Comparison of ENCODE assay signal across 10 cellular contexts in genomic region chr7:157008206-157009169, GRCh38.
DNase-seq lines count a peak whose midpoint lies in the region; ATAC-seq and TF ChIP-seq lines count a peak whose summit lies in the region.
"Had no signal": no experiment of that assay in that cellular context is flagged by ENCODE, and none has a peak within 500 bp of the region (broad histone marks: within the 10 kb centered on the region; RNA-seq: fewer than 3 reads in every experiment).

No MANE protein-coding gene starts in this region.

- H3K9me3 Mint-ChIP-seq in T-helper 2 cell treated with Interferon-gamma antibody and Interleukin-4, amounts not matched to agents 5 μg/mL and 100 μg/mL, for 36 hours, result no peaks in the 10 kb centered on the region
- no peaks in the 10 kb centered on the region for H3K9me3 Mint-ChIP-seq in stimulated activated effector memory CD8-positive, alpha-beta T cell treated with anti-CD3 and anti-CD28 coated beads, Interleukin-12 subunit alpha, Interleukin-12 subunit beta, amount 100 ng/mL, for 72 hours

- ATAC-seq in stimulated activated effector memory CD8-positive, alpha-beta T cell treated with anti-CD3 and anti-CD28 coated beads, Interleukin-12 subunit alpha, Interleukin-12 subunit beta, amount 100 ng/mL, for 72 hours, result no peak
- no peak for ATAC-seq in HG03521 (IDR thresholded peaks at IDR 0.05; ENCODE audit: unreplicated experiment)
- ATAC-seq: gastroesophageal sphincter had no signal

- H3K4me1 ChIP-seq in MM.1S (ENCODE audit: low read length), result peaks cover 26% of the 10 kb centered on the region

- no peak overlapping the region for H3K27ac ChIP-seq in MM.1S (ENCODE audit: low read length)
- H3K27ac ChIP-seq: gastroesophageal sphincter had no signal

- H3K36me3 Mint-ChIP-seq in T-helper 2 cell treated with Interferon-gamma antibody and Interleukin-4, amounts not matched to agents 5 μg/mL and 100 μg/mL, for 36 hours (ENCODE audit: low read depth), result no peaks in the 10 kb centered on the region
- no peaks in the 10 kb centered on the region for H3K36me3 Mint-ChIP-seq in stimulated activated effector memory CD8-positive, alpha-beta T cell treated with anti-CD3 and anti-CD28 coated beads, Interleukin-12 subunit alpha, Interleukin-12 subunit beta, amount 100 ng/mL, for 72 hours

- no peaks in the 10 kb centered on the region for H3K9me3 ChIP-seq in MM.1S (replicated peaks; ENCODE audit: insufficient read depth, low read length)
- H3K9me3 ChIP-seq: gastroesophageal sphincter had no signal

- H3K27ac Mint-ChIP-seq in T-helper 2 cell treated with Interferon-gamma antibody and Interleukin-4, amounts not matched to agents 5 μg/mL and 100 μg/mL, for 36 hours, result no peak overlapping the region
- no peak overlapping the region for H3K27ac Mint-ChIP-seq in stimulated activated effector memory CD8-positive, alpha-beta T cell treated with anti-CD3 and anti-CD28 coated beads, Interleukin-12 subunit alpha, Interleukin-12 subunit beta, amount 100 ng/mL, for 72 hours

- no peak overlapping the region for H2AFZ ChIP-seq in MM.1S (ENCODE audit: low read length)

- TF ChIP-seq CTCF in MM.1S (IDR thresholded peaks at IDR 0.05; ENCODE audit: low read length), result no peak

- H3K4me3 ChIP-seq in MM.1S (ENCODE audit: low read length), result no peak overlapping the region

- H3K4me1 Mint-ChIP-seq in T-helper 2 cell treated with Interferon-gamma antibody and Interleukin-4, amounts not matched to agents 5 μg/mL and 100 μg/mL, for 36 hours (ENCODE audit: low read depth), result peaks cover 8% of the 10 kb centered on the region
- H3K4me1 Mint-ChIP-seq in stimulated activated effector memory CD8-positive, alpha-beta T cell treated with anti-CD3 and anti-CD28 coated beads, Interleukin-12 subunit alpha, Interleukin-12 subunit beta, amount 100 ng/mL, for 72 hours, result peaks cover 9% of the 10 kb centered on the region

- H4K20me1 ChIP-seq in MM.1S (ENCODE audit: insufficient read depth, low read length), result no peaks in the 10 kb centered on the region

- no peak for DNase-seq in T-helper 2 cell treated with Interferon-gamma antibody and Interleukin-4, amounts not matched to agents 5 μg/mL and 100 μg/mL, for 36 hours (ENCODE audit: low spot score)
- DNase-seq in T-helper 2 cell (no peak), MM.1S (peak; percentile 5), globus pallidus (ENCODE audit: low spot score) (peak; percentile 6), AG08396 (ENCODE audit: low spot score) (no peak)
- no peak for DNase-seq in stimulated activated effector memory CD8-positive, alpha-beta T cell treated with anti-CD3 and anti-CD28 coated beads, Interleukin-12 subunit alpha, Interleukin-12 subunit beta, amount 100 ng/mL, for 72 hours (ENCODE audit: low spot score in 2 of 2)
- no peak for DNase-seq in activated effector memory CD4-positive, alpha-beta T cell treated with anti-CD3 and anti-CD28 coated beads, Interleukin-2, amount 50 U/mL, for 16 hours
- DNase-seq: NCI-H2171 treated with DMSO at 0.1 percent for 48 hours had no signal

- H3K9me2 ChIP-seq in MM.1S (replicated peaks; ENCODE audit: insufficient read depth, low read length), result no peaks in the 10 kb centered on the region

- H3K4me3 Mint-ChIP-seq in T-helper 2 cell treated with Interferon-gamma antibody and Interleukin-4, amounts not matched to agents 5 μg/mL and 100 μg/mL, for 36 hours, result peak overlapping the region; percentile 5
- H3K4me3 Mint-ChIP-seq in stimulated activated effector memory CD8-positive, alpha-beta T cell treated with anti-CD3 and anti-CD28 coated beads, Interleukin-12 subunit alpha, Interleukin-12 subunit beta, amount 100 ng/mL, for 72 hours, result peak overlapping the region; percentile 49

- H3K79me2 ChIP-seq in MM.1S (ENCODE audit: low read length), result peaks cover 20% of the 10 kb centered on the region

- H3K36me3 ChIP-seq in MM.1S (replicated peaks; ENCODE audit: insufficient read depth, low read length), result no peaks in the 10 kb centered on the region
- H3K36me3 ChIP-seq: gastroesophageal sphincter had no signal

- H3F3A ChIP-seq in MM.1S (ENCODE audit: insufficient read depth, low read length), result peaks cover 14% of the 10 kb centered on the region; the same call in 1 of the 2 replicates

- H3K27me3 ChIP-seq in MM.1S (replicated peaks; ENCODE audit: insufficient read depth, low read length), result peaks cover 8% of the 10 kb centered on the region; the same call in 1 of the 2 replicates

- H3K9ac ChIP-seq in MM.1S (ENCODE audit: low read length), result no peak overlapping the region

- H3K27me3 Mint-ChIP-seq in T-helper 2 cell treated with Interferon-gamma antibody and Interleukin-4, amounts not matched to agents 5 μg/mL and 100 μg/mL, for 36 hours (ENCODE audit: low read depth), result peaks cover 78% of the 10 kb centered on the region

- H3K4me2 ChIP-seq in MM.1S (ENCODE audit: low read depth, low read length), result peak overlapping the region; percentile 96; the same call in 1 of the 2 replicates

Comparison
In these comparisons a context has a peak if more than half of its experiments do, and no peak if none do; other contexts are left out.
1. DNase-seq: peak in MM.1S (single experiment) and globus pallidus (single experiment); none in T-helper 2 cell treated with Interferon-gamma antibody and Interleukin-4, amounts not matched to agents 5 μg/mL and 100 μg/mL, for 36 hours (single experiment), T-helper 2 cell (0 of 5), stimulated activated effector memory CD8-positive, alpha-beta T cell treated with anti-CD3 and anti-CD28 coated beads, Interleukin-12 subunit alpha, Interleukin-12 subunit beta, amount 100 ng/mL, for 72 hours (0 of 2), AG08396 (single experiment) and activated effector memory CD4-positive, alpha-beta T cell treated with anti-CD3 and anti-CD28 coated beads, Interleukin-2, amount 50 U/mL, for 16 hours (single experiment).